21 cellular contexts compared by ENCODE assay signal in the genomic region with DNA sequence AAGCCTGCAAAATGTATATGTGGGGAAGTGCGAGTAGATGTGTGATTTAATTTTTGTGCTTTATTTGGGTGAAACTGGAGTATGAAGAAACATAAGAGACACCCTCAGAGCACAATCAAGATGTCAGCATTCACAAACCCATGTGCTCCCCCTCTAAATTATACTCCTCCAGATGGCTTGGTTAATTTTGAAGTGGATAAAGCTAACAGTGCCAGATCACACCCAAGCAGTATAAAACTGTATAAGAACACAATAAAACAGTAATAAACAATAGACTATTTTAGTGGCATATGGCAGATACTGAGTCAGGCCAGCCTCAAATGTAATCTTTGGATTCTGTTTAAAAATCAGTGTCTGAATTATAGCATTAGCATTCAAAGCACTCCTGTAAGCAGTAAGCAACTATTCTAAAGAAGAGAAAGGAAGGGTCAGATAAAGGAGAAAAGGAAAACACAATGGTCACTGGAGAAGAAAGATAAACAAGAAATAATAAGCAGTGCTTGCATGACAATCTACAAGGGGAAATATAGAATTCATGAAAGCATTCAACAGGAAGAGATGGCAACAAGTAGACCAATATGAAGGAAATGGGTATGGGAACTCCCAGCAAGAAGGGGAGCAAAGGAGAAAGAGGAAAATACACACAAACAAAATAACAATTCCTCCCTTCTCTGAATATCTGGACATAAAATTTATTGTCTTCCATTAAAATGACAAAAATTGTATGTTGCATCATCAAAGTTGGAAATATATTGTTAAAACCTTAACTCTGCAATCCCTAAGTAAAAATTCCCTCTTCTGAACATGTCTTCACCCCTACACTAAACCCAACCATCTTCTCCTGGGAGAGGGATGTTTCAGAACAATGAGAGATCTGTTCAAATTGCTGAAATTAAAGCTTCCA.
"Had no signal": no experiment of that assay in that cellular context is flagged by ENCODE, and none has a peak within 500 bp of the region (broad histone marks: within the 10 kb centered on the region; RNA-seq: fewer than 3 reads in every experiment).

No MANE protein-coding gene starts in this region.

- H3K27ac ChIP-seq: left lung had no signal

- H3K4me3 ChIP-seq: body of pancreas, left lung had no signal

- H3K27me3 ChIP-seq: body of pancreas, left lung had no signal

- H3K9me3 Mint-ChIP-seq: activated CD8-positive, alpha-beta T cell treated with anti-CD3 and anti-CD28 coated beads for 36 hours; activated naive CD4-positive, alpha-beta T cell treated with anti-CD3 and anti-CD28 coated beads for 36 hours; activated T-cell treated with anti-CD3 and anti-CD28 coated beads, Interleukin-2, amount 50 U/mL, for 24 hours; type B pancreatic cell had no signal

- H3K27ac Mint-ChIP-seq: activated CD4-positive, alpha-beta T cell treated with anti-CD3 and anti-CD28 coated beads, Interleukin-2, amount 10 ng/mL, durations not matched to agents 24 days and 14 days; activated CD8-positive, alpha-beta T cell treated with anti-CD3 and anti-CD28 coated beads for 36 hours; activated naive CD4-positive, alpha-beta T cell treated with anti-CD3 and anti-CD28 coated beads for 36 hours; activated T-cell treated with anti-CD3 and anti-CD28 coated beads, Interleukin-2, amount 50 U/mL, for 24 hours; T-helper 2 cell treated with Interferon-gamma antibody and Interleukin-4, amounts not matched to agents 5 μg/mL and 100 μg/mL, for 36 hours; type B pancreatic cell had no signal

- H3K4me1 ChIP-seq: left lung had no signal

- H3K27me3 Mint-ChIP-seq: type B pancreatic cell had no signal

- ATAC-seq: activated CD8-positive, alpha-beta T cell treated with anti-CD3 and anti-CD28 coated beads for 36 hours; left lung; stimulated activated naive CD8-positive, alpha-beta T cell treated with anti-CD3 and anti-CD28 coated beads, Interleukin-15, Interleukin-2, amounts not matched to agents 100 U/mL and 50 U/mL, for 24 hours had no signal

- DNase-seq: activated CD4-positive, alpha-beta T cell treated with anti-CD3 and anti-CD28 coated beads, Interleukin-2, amount 10 ng/mL, durations not matched to agents 24 days and 14 days; activated CD4-positive, CD25-positive, alpha-beta regulatory T cell; activated CD8-positive, alpha-beta T cell treated with anti-CD3 and anti-CD28 coated beads for 36 hours; activated naive CD4-positive, alpha-beta T cell treated with anti-CD3 and anti-CD28 coated beads for 36 hours; activated T-cell treated with anti-CD3 and anti-CD28 coated beads, Interleukin-2, amount 50 U/mL, for 24 hours; body of pancreas; dermis blood vessel endothelial cell; effector memory CD4-positive, alpha-beta T cell; foreskin melanocyte; hypothalamus; left lung; midbrain; occipital lobe; posterior cingulate gyrus; retina; stimulated activated CD4-positive, alpha-beta T cell treated with anti-CD3 and anti-CD28 coated beads, Interleukin-12 subunit alpha, Interleukin-12 subunit beta, amount 100 ng/mL, for 4 hours; stimulated activated CD4-positive, alpha-beta T cell treated with anti-CD3 and anti-CD28 coated beads, Interleukin-1b, Interleukin-23, amount 100 ng/mL, for 48 hours; stimulated activated CD8-positive, alpha-beta memory T cell treated with anti-CD3 and anti-CD28 coated beads, Interleukin-4, amount 100 ng/mL, for 48 hours; stimulated activated naive CD8-positive, alpha-beta T cell treated with anti-CD3 and anti-CD28 coated beads, Interleukin-15, Interleukin-2, amounts not matched to agents 100 U/mL and 50 U/mL, for 24 hours had no signal

- H3K36me3 ChIP-seq: left lung had no signal

- H3K4me3 Mint-ChIP-seq: activated CD4-positive, alpha-beta T cell treated with anti-CD3 and anti-CD28 coated beads, Interleukin-2, amount 10 ng/mL, durations not matched to agents 24 days and 14 days; activated CD8-positive, alpha-beta T cell treated with anti-CD3 and anti-CD28 coated beads for 36 hours; activated naive CD4-positive, alpha-beta T cell treated with anti-CD3 and anti-CD28 coated beads for 36 hours; activated T-cell treated with anti-CD3 and anti-CD28 coated beads, Interleukin-2, amount 50 U/mL, for 24 hours; T-helper 2 cell treated with Interferon-gamma antibody and Interleukin-4, amounts not matched to agents 5 μg/mL and 100 μg/mL, for 36 hours; type B pancreatic cell had no signal
